Comparison of ENCODE assay signal across 17 cellular contexts in the genomic region with DNA sequence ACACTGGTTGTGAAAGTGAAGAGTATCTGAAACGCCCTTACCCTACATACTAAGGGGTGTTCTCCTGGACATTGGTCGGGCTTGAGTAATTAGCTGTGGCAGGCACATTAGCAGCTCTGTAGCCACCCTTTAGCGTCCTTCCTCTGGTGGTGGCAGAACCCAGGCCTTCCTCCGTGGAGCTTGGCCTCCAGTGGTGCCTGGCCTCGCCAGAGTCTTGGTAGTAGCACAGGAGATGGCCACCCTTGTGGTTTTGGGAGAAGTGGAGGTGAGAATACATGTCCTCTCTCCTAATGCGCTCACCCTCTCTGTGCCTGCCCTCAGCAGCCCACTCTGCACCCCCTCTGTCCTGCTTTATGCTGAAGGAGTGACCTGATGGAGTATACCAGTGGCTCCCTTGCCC. TPM values are rescaled to one million over a fixed set of nuclear protein-coding genes. Genes with fewer than 3 reads are reported as not detected.
DNase-seq lines count a peak whose midpoint lies in the region; ATAC-seq and TF ChIP-seq lines count a peak whose summit lies in the region.
"Had no signal": no experiment of that assay in that cellular context is flagged by ENCODE, and none has a peak within 500 bp of the region (broad histone marks: within the 10 kb centered on the region; RNA-seq: fewer than 3 reads in every experiment).

No MANE protein-coding gene starts in this region.

- 93 to 95% methylated on average over 6 of the region's 6 CpGs for WGBS in heart right ventricle, 2 donors
- 84 to 89% methylated on average over 4 of the region's 6 CpGs for WGBS in esophagus squamous epithelium, 2 donors

- DNase-seq in heart right ventricle = no peak
- DNase-seq in Right ventricle myocardium superior = no peak
- DNase-seq in esophagus squamous epithelium (lab: John Stamatoyannopoulos, UW) = no peak
- peak in 1 of 2 donors; percentile 47 for DNase-seq in gastrocnemius medialis
- no peak for DNase-seq in cerebellar cortex (ENCODE audit: low spot score)
- DNase-seq in NCI-H1048 (lab: John Stamatoyannopoulos, UW) = no peak
- DNase-seq: ACHN; Caco-2; CD8-positive, alpha-beta memory T cell; DND-41; GDM1; GOT3; H9 had no signal

- H3K4me1 ChIP-seq in heart right ventricle = peaks cover 9 to 78% (median 60%) of the 10 kb centered on the region in 9 donors
- H3K4me1 ChIP-seq in BLaER1 = peaks cover 60% of the 10 kb centered on the region
- peaks cover 0 to 17% (median 0%) of the 10 kb centered on the region in 3 donors for H3K4me1 ChIP-seq in esophagus squamous epithelium
- H3K4me1 ChIP-seq in gastrocnemius medialis = peaks cover 61 to 75% of the 10 kb centered on the region in 2 donors
- H3K4me1 ChIP-seq: Caco-2 had no signal

- H3K4me2 ChIP-seq in BLaER1 = peak overlapping the region; percentile 92

- H3K27me3 ChIP-seq in heart right ventricle (no peaks in the 10 kb centered on the region), BLaER1 (no peaks in the 10 kb centered on the region), esophagus squamous epithelium (peaks cover 0 to 7% (median 0%) of the 10 kb centered on the region in 4 donors), gastrocnemius medialis (no peaks in the 10 kb centered on the region)

- in situ Hi-C loops in gastrocnemius medialis (cut with MboI; ENCODE audit: low sequenced_read_pairs in 4 of 4) = loop anchor here in 1 of 4 donors (25.0 kb wide), 1 partner anchor 558 kb away; no protein-coding TSS in a partner anchor

- H3K9me3 ChIP-seq in heart right ventricle (no peaks in the 10 kb centered on the region), BLaER1 (no peaks in the 10 kb centered on the region), esophagus squamous epithelium (no peaks in the 10 kb centered on the region), gastrocnemius medialis (no peaks in the 10 kb centered on the region)
- H3K9me3 ChIP-seq: Caco-2 had no signal

- TF ChIP-seq POLR2A in esophagus squamous epithelium (IDR thresholded peaks at IDR 0.05) (no peak), gastrocnemius medialis (IDR thresholded peaks at IDR 0.05) (no peak)

- H3K4me3 ChIP-seq in heart right ventricle (no peak overlapping the region), BLaER1 (no peak overlapping the region), esophagus squamous epithelium (no peak overlapping the region), gastrocnemius medialis (no peak overlapping the region)

- H3K9ac ChIP-seq in BLaER1 = no peak overlapping the region

- H4K20me1 ChIP-seq in BLaER1 = no peaks in the 10 kb centered on the region

- TF ChIP-seq CTCF in heart right ventricle (IDR thresholded peaks at IDR 0.05) (no peak), esophagus squamous epithelium (IDR thresholded peaks at IDR 0.05) (no peak), gastrocnemius medialis (IDR thresholded peaks at IDR 0.05 in 4 of 5, conservative IDR thresholded peaks at IDR 0.05 in 1 of 5) (no peak)

- intact Hi-C loops in heart right ventricle (cut with DNase I) (no loop called here), Right ventricle myocardium superior (cut with DNase I) (no loop called here), esophagus squamous epithelium (cut with DNase I) (no loop called here), gastrocnemius medialis (cut with DNase I; ENCODE audit: low total_unique reads) (loop anchor here (10.0 kb wide), 1 partner anchor 414 kb away; a partner anchor contains a TSS)

- H3K27ac ChIP-seq in heart right ventricle = peak overlapping the region in 9 of 10 donors; percentile 69 to 94 (median 78)
- no peak overlapping the region for H3K27ac ChIP-seq in BLaER1
- H3K27ac ChIP-seq in esophagus squamous epithelium = peak overlapping the region; percentile 8 to 69 (median 42)
- peak overlapping the region; percentile 98 to 100 (median 100) for H3K27ac ChIP-seq in gastrocnemius medialis

- ATAC-seq in heart right ventricle (no peak), Right ventricle myocardium superior (ENCODE audit: poor library complexity) (no peak), gastrocnemius medialis (no peak), HG02678 (IDR thresholded peaks at IDR 0.05; ENCODE audit: unreplicated experiment) (no peak)

- H3K36me3 ChIP-seq in heart right ventricle (peaks cover 0 to 27% (median 0%) of the 10 kb centered on the region in 9 donors), BLaER1 (no peaks in the 10 kb centered on the region), esophagus squamous epithelium (no peaks in the 10 kb centered on the region), gastrocnemius medialis (peaks cover 6 to 34% of the 10 kb centered on the region in 2 donors)

RNA-seq across cellular contexts. Expression of a gene that starts 17.6 kb away (rescaled TPM):
- 100 to 1,000 TPM; 222 to 328 (median 245) TPM for total RNA-seq in heart right ventricle
- 100 to 1,000 TPM; 200 to 598 TPM for polyA plus RNA-seq in heart right ventricle
- 208 TPM for total RNA-seq in Right ventricle myocardium superior
- total RNA-seq in esophagus squamous epithelium = 10 to 100 TPM in 3 of 4 donors, 1 to 10 TPM in 1; 7.8 to 36.8 (median 13.7) TPM
- total RNA-seq in gastrocnemius medialis = 100 to 1,000 TPM in 1 of 4 donors, 10 to 100 TPM in 3; 50.7 to 101 (median 63.5) TPM

RNA-seq across cellular contexts. Expression of a gene that starts 17.6 kb away (rescaled TPM):
- total RNA-seq in heart right ventricle (10 to 100 TPM; 15.9 to 55.7 (median 27.5) TPM), Right ventricle myocardium superior (44.2 TPM), esophagus squamous epithelium (1 to 10 TPM in 2 of 4 donors, under 1 TPM in 1, not detected in 1; 0.75 to 5.5 (median 1.7) TPM), gastrocnemius medialis (100 to 1,000 TPM; 287 to 570 (median 348) TPM)
- 10 to 100 TPM; 18.4 to 32.6 TPM for polyA plus RNA-seq in heart right ventricle
- total RNA-seq: CD8-positive, alpha-beta memory T cell; HT-29 had no signal
- polyA plus RNA-seq: CD14-positive monocyte; CD8-positive, alpha-beta memory T cell had no signal

RNA-seq across cellular contexts. Expression of a gene that starts 59.9 kb away (rescaled TPM):
- total RNA-seq in heart right ventricle = 10 to 100 TPM; 18.5 to 32.1 (median 25.6) TPM
- polyA plus RNA-seq in heart right ventricle = 10 to 100 TPM; 39.2 to 45.9 TPM
- total RNA-seq in Right ventricle myocardium superior = 19.1 TPM
- total RNA-seq in esophagus squamous epithelium = 10 to 100 TPM; 37.7 to 47.2 (median 42.3) TPM
- 10 to 100 TPM; 34.1 to 39.1 (median 38.1) TPM for total RNA-seq in gastrocnemius medialis
